In genomic region chr19:45117167-45117594, GRCh38 we compare ENCODE assay signal across 7 cellular contexts. TPM values are rescaled to one million over a fixed set of nuclear protein-coding genes. Genes with fewer than 3 reads are reported as not detected.
DNase-seq lines count a peak whose midpoint lies in the region; ATAC-seq, FAIRE-seq and TF ChIP-seq lines count a peak whose summit lies in the region.

No MANE protein-coding gene starts in this region.

- no peaks in the 10 kb centered on the region for H3K9me3 Mint-ChIP-seq in GM23338
- no peaks in the 10 kb centered on the region for H3K9me3 Mint-ChIP-seq in activated T-helper 1 cell treated with anti-CD3 and anti-CD28 coated beads, Interleukin-12 subunit alpha, Interleukin-12 subunit beta, Interleukin-2, Interleukin-4 antibody, amounts not matched to agents 30 ng/mL and 10 ng/mL and 1 ng/mL, durations not matched to agents 14 hours and 24 hours and 36 hours

- peaks cover 15% of the 10 kb centered on the region for H3K27me3 Mint-ChIP-seq in GM23338 (ENCODE audit: insufficient read depth, low read depth, poor library complexity)
- H3K27me3 Mint-ChIP-seq in activated T-helper 1 cell treated with anti-CD3 and anti-CD28 coated beads, Interleukin-12 subunit alpha, Interleukin-12 subunit beta, Interleukin-2, Interleukin-4 antibody, amounts not matched to agents 30 ng/mL and 10 ng/mL and 1 ng/mL, durations not matched to agents 14 hours and 24 hours and 36 hours (ENCODE audit: insufficient read depth): no peaks in the 10 kb centered on the region

- H3K4me1 Mint-ChIP-seq in GM23338: peaks cover 14% of the 10 kb centered on the region
- H3K4me1 Mint-ChIP-seq in activated T-helper 1 cell treated with anti-CD3 and anti-CD28 coated beads, Interleukin-12 subunit alpha, Interleukin-12 subunit beta, Interleukin-2, Interleukin-4 antibody, amounts not matched to agents 30 ng/mL and 10 ng/mL and 1 ng/mL, durations not matched to agents 14 hours and 24 hours and 36 hours (ENCODE audit: low read depth): peaks cover 48% of the 10 kb centered on the region

- H2AFZ ChIP-seq in GM23338: no peak overlapping the region

- no peak for FAIRE-seq in urothelium cell line (lab: Jason Lieb, UNC)

- peaks cover 45% of the 10 kb centered on the region for H4K20me1 ChIP-seq in GM23338 (replicated peaks; ENCODE audit: insufficient read depth)

- no peaks in the 10 kb centered on the region for H3K9me2 ChIP-seq in GM23338 (ENCODE audit: insufficient read depth)

- intact Hi-C loops in activated T-helper 1 cell treated with anti-CD3 and anti-CD28 coated beads, Interleukin-12 subunit alpha, Interleukin-12 subunit beta, Interleukin-2, Interleukin-4 antibody, amounts not matched to agents 30 ng/mL and 10 ng/mL and 1 ng/mL, durations not matched to agents 14 hours and 24 hours and 36 hours (cut with micrococcal nuclease): loop anchor here (2.0 to 5.0 kb wide), 2 partner anchors 24 to 100 kb away; partner anchors contain the start of gene PPP1R37
- intact Hi-C loops in testis (cut with DNase I; ENCODE audit: low total_unique reads): no loop called here

- DNase-seq in GM23338 (ENCODE audit: low spot score) (no peak), NCI-H69 (lab: John Stamatoyannopoulos, UW) (peak; percentile 85), testis (no peak), urothelium cell line (ENCODE audit: low spot score) (no peak)
- peak; percentile 31 for DNase-seq in activated T-helper 1 cell treated with anti-CD3 and anti-CD28 coated beads, Interleukin-12 subunit alpha, Interleukin-12 subunit beta, Interleukin-2, Interleukin-4 antibody, amounts not matched to agents 30 ng/mL and 10 ng/mL and 1 ng/mL, durations not matched to agents 14 hours and 24 hours and 36 hours (ENCODE audit: low spot score)
- peak; percentile 22 to 59 for DNase-seq in stimulated activated CD4-positive, alpha-beta T cell treated with anti-CD3 and anti-CD28 coated beads, Interleukin-12 subunit alpha, Interleukin-12 subunit beta, amount 100 ng/mL, for 24 hours (ENCODE audit: low read depth in 2 of 2)

- no peak overlapping the region for H3K27ac ChIP-seq in GM23338 (ENCODE audit: low read depth)
- H3K27ac ChIP-seq in testis: no peak overlapping the region

- peaks cover 83% of the 10 kb centered on the region for H3K79me2 ChIP-seq in GM23338 (replicated peaks; ENCODE audit: insufficient read depth)

- ATAC-seq in GM23338 (peak; percentile 56), HG03196 (IDR thresholded peaks at IDR 0.05; ENCODE audit: unreplicated experiment) (no peak)

- TF ChIP-seq CTCF in GM23338 (conservative IDR thresholded peaks at IDR 0.05; ENCODE audit: low read depth in 2 of 2): no peak
- no peak for TF ChIP-seq CTCF in testis (IDR thresholded peaks at IDR 0.05)

- H3K4me1 ChIP-seq in GM23338 (ENCODE audit: insufficient read depth) (no peaks in the 10 kb centered on the region; the same call in 1 of the 2 replicates), testis (no peaks in the 10 kb centered on the region)

- 76 to 87% methylated on average over 15 to 16 of the region's 16 CpGs for WGBS in testis, 2 donors

- H3F3A ChIP-seq in GM23338 (replicated peaks; ENCODE audit: low read depth): no peaks in the 10 kb centered on the region

- no peak overlapping the region for H3K4me3 Mint-ChIP-seq in GM23338
- peak overlapping the region; percentile 35 for H3K4me3 Mint-ChIP-seq in activated T-helper 1 cell treated with anti-CD3 and anti-CD28 coated beads, Interleukin-12 subunit alpha, Interleukin-12 subunit beta, Interleukin-2, Interleukin-4 antibody, amounts not matched to agents 30 ng/mL and 10 ng/mL and 1 ng/mL, durations not matched to agents 14 hours and 24 hours and 36 hours

- H3K36me3 ChIP-seq in GM23338 (ENCODE audit: insufficient read depth) (no peaks in the 10 kb centered on the region), testis (ENCODE audit: low read depth, missing control alignments) (no peaks in the 10 kb centered on the region)

- H3K27me3 ChIP-seq in GM23338 (ENCODE audit: insufficient read depth): no peaks in the 10 kb centered on the region
- H3K27me3 ChIP-seq in testis: no peaks in the 10 kb centered on the region

- TF ChIP-seq POLR2A in testis (IDR thresholded peaks at IDR 0.05): no peak

- H3K4me3 ChIP-seq in GM23338 (no peak overlapping the region), testis (no peak overlapping the region)

- H3K4me2 ChIP-seq in GM23338: no peak overlapping the region

- no peak overlapping the region for H3K27ac Mint-ChIP-seq in GM23338
- H3K27ac Mint-ChIP-seq in activated T-helper 1 cell treated with anti-CD3 and anti-CD28 coated beads, Interleukin-12 subunit alpha, Interleukin-12 subunit beta, Interleukin-2, Interleukin-4 antibody, amounts not matched to agents 30 ng/mL and 10 ng/mL and 1 ng/mL, durations not matched to agents 14 hours and 24 hours and 36 hours: peak overlapping the region; percentile 64

- H3K36me3 Mint-ChIP-seq in GM23338 (ENCODE audit: low read depth): no peaks in the 10 kb centered on the region; the same call in 2 of the 3 replicates
- peaks cover 1% of the 10 kb centered on the region for H3K36me3 Mint-ChIP-seq in activated T-helper 1 cell treated with anti-CD3 and anti-CD28 coated beads, Interleukin-12 subunit alpha, Interleukin-12 subunit beta, Interleukin-2, Interleukin-4 antibody, amounts not matched to agents 30 ng/mL and 10 ng/mL and 1 ng/mL, durations not matched to agents 14 hours and 24 hours and 36 hours (ENCODE audit: low read depth)

- H3K9me3 ChIP-seq in testis: no peaks in the 10 kb centered on the region

TF ChIP-seq in GM23338, 12 proteins besides CTCF, POLR2A, EP300 and RAD21 (continues in another document):
- no peak for TF ChIP-seq POLR2AphosphoS5 (IDR thresholded peaks at IDR 0.05; ENCODE audit: low read depth)
- TF ChIP-seq ZNF331 (CRISPR knock-in tag; IDR thresholded peaks at IDR 0.05; ENCODE audit: low read depth): no peak

RNA-seq across cellular contexts. Expression of gene PPP1R37, which starts 24.2 kb away (rescaled TPM):
- 33.3 and 47.2 TPM in 2 replicates for total RNA-seq in GM23338 (2014; rRNA removed; shearing (Covaris generic))
- polyA plus RNA-seq in GM23338 (2016; fragmentation: Nextera tagmentation; extraction: Ambion mirVana) (6.9 and 7.8 TPM in 2 replicates), testis (ENCODE audit: insufficient read depth, low read depth, low replicate concordance) (28.5 TPM)
- 20.4 and 20.5 TPM in 2 replicates for total RNA-seq in activated T-helper 1 cell treated with anti-CD3 and anti-CD28 coated beads, Interleukin-12 subunit alpha, Interleukin-12 subunit beta, Interleukin-2, Interleukin-4 antibody, amounts not matched to agents 30 ng/mL and 10 ng/mL and 1 ng/mL, durations not matched to agents 14 hours and 24 hours and 36 hours
- 10 to 100 TPM; 82.5 to 83.0 TPM for total RNA-seq in testis

RNA-seq across cellular contexts. Expression of gene GEMIN7, which starts 38.1 kb away (rescaled TPM):
- total RNA-seq in GM23338 (2014; rRNA removed; shearing (Covaris generic)): 49.6 and 52.6 TPM in 2 replicates
- 90.5 and 91.6 TPM in 2 replicates for polyA plus RNA-seq in GM23338 (2016; fragmentation: Nextera tagmentation; extraction: Ambion mirVana)
- total RNA-seq in activated T-helper 1 cell treated with anti-CD3 and anti-CD28 coated beads, Interleukin-12 subunit alpha, Interleukin-12 subunit beta, Interleukin-2, Interleukin-4 antibody, amounts not matched to agents 30 ng/mL and 10 ng/mL and 1 ng/mL, durations not matched to agents 14 hours and 24 hours and 36 hours: 46.8 and 53.6 TPM in 2 replicates
- total RNA-seq in testis: 10 to 100 TPM in 1 of 2 donors, 1 to 10 TPM in 1; 7.6 to 13.5 TPM
- polyA plus RNA-seq in testis (ENCODE audit: insufficient read depth, low read depth, low replicate concordance): 9.7 TPM

RNA-seq across cellular contexts. Expression of gene ZNF296, which starts 40.9 kb away (rescaled TPM):
- 10.3 and 13.4 TPM in 2 replicates for total RNA-seq in GM23338 (2014; rRNA removed; shearing (Covaris generic))
- polyA plus RNA-seq in GM23338 (2016; fragmentation: Nextera tagmentation; extraction: Ambion mirVana): 16.5 and 18.6 TPM in 2 replicates
- 4.3 and 4.7 TPM in 2 replicates for total RNA-seq in activated T-helper 1 cell treated with anti-CD3 and anti-CD28 coated beads, Interleukin-12 subunit alpha, Interleukin-12 subunit beta, Interleukin-2, Interleukin-4 antibody, amounts not matched to agents 30 ng/mL and 10 ng/mL and 1 ng/mL, durations not matched to agents 14 hours and 24 hours and 36 hours
- 1 to 10 TPM; 5.8 to 6.7 TPM for total RNA-seq in testis
- 3.0 TPM for polyA plus RNA-seq in testis (ENCODE audit: insufficient read depth, low read depth, low replicate concordance)

RNA-seq across cellular contexts. Expression of gene NKPD1, which starts 43.6 kb away (rescaled TPM):
- 1.3 and 2.2 TPM in 2 replicates for total RNA-seq in GM23338 (2014; rRNA removed; shearing (Covaris generic))
- 0.09 and 0.24 TPM in 2 replicates for polyA plus RNA-seq in GM23338 (2016; fragmentation: Nextera tagmentation; extraction: Ambion mirVana)
- total RNA-seq in activated T-helper 1 cell treated with anti-CD3 and anti-CD28 coated beads, Interleukin-12 subunit alpha, Interleukin-12 subunit beta, Interleukin-2, Interleukin-4 antibody, amounts not matched to agents 30 ng/mL and 10 ng/mL and 1 ng/mL, durations not matched to agents 14 hours and 24 hours and 36 hours: 0.16 and 0.20 TPM in 2 replicates
- total RNA-seq in testis: 1 to 10 TPM; 1.3 to 4.2 TPM
- polyA plus RNA-seq in testis (ENCODE audit: insufficient read depth, low read depth, low replicate concordance): 1.0 TPM

Comparison
In these comparisons a context has a peak if more than half of its experiments do, and no peak if none do; other contexts are left out.
1. DNase-seq: peak in NCI-H69 (single experiment), activated T-helper 1 cell treated with anti-CD3 and anti-CD28 coated beads, Interleukin-12 subunit alpha, Interleukin-12 subunit beta, Interleukin-2, Interleukin-4 antibody, amounts not matched to agents 30 ng/mL and 10 ng/mL and 1 ng/mL, durations not matched to agents 14 hours and 24 hours and 36 hours (single experiment) and stimulated activated CD4-positive, alpha-beta T cell treated with anti-CD3 and anti-CD28 coated beads, Interleukin-12 subunit alpha, Interleukin-12 subunit beta, amount 100 ng/mL, for 24 hours (2 of 2); none in GM23338 (single experiment), testis (single experiment) and urothelium cell line (single experiment).